26 cellular contexts compared by ENCODE assay signal in genomic region chr15:36635681-36636080, GRCh38.
"Had no signal": no experiment of that assay in that cellular context is flagged by ENCODE, and none has a peak within 500 bp of the region (broad histone marks: within the 10 kb centered on the region; RNA-seq: fewer than 3 reads in every experiment).

No MANE protein-coding gene starts in this region.

- H3K4me1 ChIP-seq: left lung, lower lobe of right lung had no signal

- H3K27me3 ChIP-seq: esophagus squamous epithelium, gastrocnemius medialis, heart right ventricle, left lung had no signal

- DNase-seq: cortex of kidney; effector CD8-positive, alpha-beta T cell; effector memory CD8-positive, alpha-beta T cell; endodermal cell; erythroblast; esophagus squamous epithelium; foreskin fibroblast; foreskin melanocyte; gastrocnemius medialis; glutamatergic neuron; head of caudate nucleus; heart right ventricle; hippocampal formation; left cardiac atrium; left lung; left ventricle myocardium superior; lower lobe of right lung; mesenchymal stem cell; mucosa of descending colon; naive B cell; naive thymus-derived CD8-positive, alpha-beta T cell had no signal

- H3K4me3 ChIP-seq: esophagus squamous epithelium, gastrocnemius medialis, heart right ventricle, left lung, lower lobe of right lung, mucosa of descending colon had no signal

- H3K27ac ChIP-seq: epithelial cell of prostate, esophagus squamous epithelium, gastrocnemius medialis, heart right ventricle, left lung, lower lobe of right lung had no signal

- FAIRE-seq: endometrium, islet of Langerhans, keratinocyte had no signal

- ATAC-seq: effector memory CD8-positive, alpha-beta T cell; esophagus mucosa; gastrocnemius medialis; heart right ventricle; left cardiac atrium; left lung; left ventricle myocardium superior; lower lobe of right lung; mucosa of descending colon; naive thymus-derived CD8-positive, alpha-beta T cell had no signal

- H3K9me3 ChIP-seq: gastrocnemius medialis had no signal

- H3K36me3 ChIP-seq: esophagus squamous epithelium, gastrocnemius medialis, heart right ventricle, left lung, lower lobe of right lung had no signal
